In the genomic region with DNA sequence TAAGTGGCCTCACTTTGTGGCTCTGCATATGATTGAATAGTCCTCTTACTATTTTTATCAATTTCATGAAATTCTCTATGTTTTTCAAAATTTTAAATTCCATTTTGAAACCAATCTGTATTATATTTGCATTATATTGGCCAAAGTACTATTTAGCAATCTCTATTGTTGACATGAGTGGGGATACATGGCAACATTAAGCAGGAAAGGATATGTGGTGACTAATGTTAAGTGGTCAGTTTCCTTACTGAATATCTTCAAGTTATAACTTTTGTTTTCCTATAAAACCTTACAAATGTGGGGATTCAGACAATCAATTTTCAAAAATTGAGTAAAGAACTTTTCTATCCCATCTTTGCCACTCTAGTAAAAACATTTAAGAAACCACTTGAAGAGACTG, we compare ENCODE assay signal across 24 cellular contexts. TPM values are rescaled to one million over a fixed set of nuclear protein-coding genes. Genes with fewer than 3 reads are reported as not detected.
"Had no signal": no experiment of that assay in that cellular context is flagged by ENCODE, and none has a peak within 500 bp of the region (broad histone marks: within the 10 kb centered on the region; RNA-seq: fewer than 3 reads in every experiment).

No MANE protein-coding gene starts in this region.

- H3K27me3 ChIP-seq: ascending aorta, SJCRH30 had no signal

- FAIRE-seq: TTC549 had no signal

- DNase-seq: activated CD4-positive, alpha-beta T cell treated with anti-CD3 and anti-CD28 coated beads, Interleukin-2, amount 10 ng/mL, durations not matched to agents 24 days and 14 days; activated CD4-positive, alpha-beta T cell treated with anti-CD3 and anti-CD28 coated beads, Interleukin-2, amount 50 U/mL, for 4 hours; activated CD8-positive, alpha-beta T cell treated with anti-CD3 and anti-CD28 coated beads for 36 hours; activated effector memory CD4-positive, alpha-beta T cell treated with anti-CD3 and anti-CD28 coated beads, Interleukin-2, amount 50 U/mL, for 16 hours; activated naive CD4-positive, alpha-beta T cell; activated naive CD4-positive, alpha-beta T cell treated with anti-CD3 and anti-CD28 coated beads, Interleukin-2, amount 50 U/mL, for 16 hours; activated naive CD8-positive, alpha-beta T cell treated with anti-CD3 and anti-CD28 coated beads for 36 hours; activated T-cell treated with anti-CD3 and anti-CD28 coated beads, Interleukin-2, amount 50 U/mL, for 1 hour; activated T-cell treated with anti-CD3 and anti-CD28 coated beads, Interleukin-2, amount 50 U/mL, for 72 hours; amygdala; KG1; NCI-H1092 treated with DMSO at 0.1 percent for 48 hours; NCI-H1417 treated with DMSO at 0.1 percent for 48 hours; NCI-H187 treated with DMSO at 0.1 percent for 48 hours; NCI-H2081 treated with DMSO at 0.1 percent for 48 hours; NCI-H345; NCI-H524 treated with DMSO at 0.1 percent for 48 hours; SHP77; SJCRH30 had no signal

- H3K4me1 ChIP-seq: ascending aorta, SJCRH30 had no signal

- H3K27ac ChIP-seq: ascending aorta, SJCRH30, SK-N-MC had no signal

- H3K4me3 ChIP-seq: ascending aorta, SJCRH30, SK-N-MC had no signal

- ATAC-seq: activated CD8-positive, alpha-beta T cell treated with anti-CD3 and anti-CD28 coated beads for 36 hours; activated T-cell treated with anti-CD3 and anti-CD28 coated beads, Interleukin-2, amount 50 U/mL, for 72 hours; activated T-helper 17 cell treated with anti-CD3 and anti-CD28 coated beads, Interleukin-2, amount 50 U/mL, for 72 hours; Panc1 had no signal

- H3K9me3 ChIP-seq: ascending aorta, SJCRH30 had no signal

RNA-seq across cellular contexts. Expression of a gene that starts 36.4 kb away (rescaled TPM):
- total RNA-seq: ascending aorta had no signal
